9 cellular contexts compared by ENCODE assay signal in genomic region chr18:79962835-79963657, GRCh38. TPM values are rescaled to one million over a fixed set of nuclear protein-coding genes. Genes with fewer than 3 reads are reported as not detected.
DNase-seq lines count a peak whose midpoint lies in the region; ATAC-seq and TF ChIP-seq lines count a peak whose summit lies in the region.
"Had no signal": no experiment of that assay in that cellular context is flagged by ENCODE, and none has a peak within 500 bp of the region (broad histone marks: within the 10 kb centered on the region; RNA-seq: fewer than 3 reads in every experiment).

No MANE protein-coding gene starts in this region.

- CTCF ChIA-PET in activated CD8-positive, alpha-beta T cell treated with anti-CD3 and anti-CD28 coated beads, Interleukin-2, amount 10 ng/mL, durations not matched to agents 7 days and 5 days (lab: Charles Lee), result interaction anchor here (0.9 kb wide), 1 partner anchor 22 kb away, joined by 5 read pairs; no protein-coding TSS in a partner anchor

- H3K27ac ChIP-seq in stomach, result no peak overlapping the region

- peak; percentile 45 for DNase-seq in activated CD8-positive, alpha-beta T cell treated with anti-CD3 and anti-CD28 coated beads, Interleukin-2, amount 10 ng/mL, durations not matched to agents 7 days and 5 days
- DNase-seq in posterior vena cava (ENCODE audit: low spot score) (peak; percentile 53), stomach (no peak), MG63 (no peak), NCI-H524 treated with DMSO at 0.1 percent for 48 hours (lab: John Stamatoyannopoulos, UW) (no peak), NCI-H1930 (lab: John Stamatoyannopoulos, UW) (no peak)

- H3K27ac Mint-ChIP-seq in activated CD8-positive, alpha-beta T cell treated with anti-CD3 and anti-CD28 coated beads, Interleukin-2, amount 10 ng/mL, durations not matched to agents 7 days and 5 days, result peak overlapping the region; percentile 5

- H3K36me3 ChIP-seq in stomach (peaks cover 0 to 10% (median 4%) of the 10 kb centered on the region in 4 donors), MG63 (no peaks in the 10 kb centered on the region)

- no peaks in the 10 kb centered on the region for H3K9me3 Mint-ChIP-seq in activated CD8-positive, alpha-beta T cell treated with anti-CD3 and anti-CD28 coated beads, Interleukin-2, amount 10 ng/mL, durations not matched to agents 7 days and 5 days (ENCODE audit: insufficient read depth)

- TF ChIP-seq EP300 in stomach (IDR thresholded peaks at IDR 0.05), result no peak

- intact Hi-C loops in posterior vena cava (cut with DNase I), result no loop called here
- intact Hi-C loops in stomach (cut with DNase I; ENCODE audit: low total_unique reads), result no loop called here

- peak; percentile 58 for ATAC-seq in GM18517 (IDR thresholded peaks at IDR 0.05; ENCODE audit: unreplicated experiment)
- peak; percentile 74 for ATAC-seq in HG02885 (IDR thresholded peaks at IDR 0.05; ENCODE audit: poor library complexity, unreplicated experiment)
- ATAC-seq in activated CD8-positive, alpha-beta T cell treated with anti-CD3 and anti-CD28 coated beads, Interleukin-2, amount 10 ng/mL, durations not matched to agents 7 days and 5 days, result no peak

- no peak overlapping the region for H3K4me3 ChIP-seq in stomach
- no peak overlapping the region for H3K4me3 ChIP-seq in MG63

- H3K9me3 ChIP-seq in stomach (no peaks in the 10 kb centered on the region), MG63 (no peaks in the 10 kb centered on the region)

- WGBS in stomach, 5 donors, result 80 to 89% (median 85%) methylated on average over 30 of the region's 30 CpGs

- peak overlapping the region; percentile 10 for H3K4me3 Mint-ChIP-seq in activated CD8-positive, alpha-beta T cell treated with anti-CD3 and anti-CD28 coated beads, Interleukin-2, amount 10 ng/mL, durations not matched to agents 7 days and 5 days

- POLR2A ChIA-PET in activated CD8-positive, alpha-beta T cell treated with anti-CD3 and anti-CD28 coated beads, Interleukin-2, amount 10 ng/mL, durations not matched to agents 7 days and 5 days (lab: Charles Lee), result interaction anchor here (1.8 kb wide), 1 partner anchor 11 kb away, joined by 6 read pairs; the partner anchor contains the start of gene SLC66A2

- peaks cover 6% of the 10 kb centered on the region for H3K27me3 Mint-ChIP-seq in activated CD8-positive, alpha-beta T cell treated with anti-CD3 and anti-CD28 coated beads, Interleukin-2, amount 10 ng/mL, durations not matched to agents 7 days and 5 days (ENCODE audit: low read depth)

- H3K36me3 Mint-ChIP-seq in activated CD8-positive, alpha-beta T cell treated with anti-CD3 and anti-CD28 coated beads, Interleukin-2, amount 10 ng/mL, durations not matched to agents 7 days and 5 days (ENCODE audit: low read depth), result peaks cover 5% of the 10 kb centered on the region

- H3K4me1 ChIP-seq in stomach, result peaks cover 13 to 69% (median 26%) of the 10 kb centered on the region in 4 donors

- H3K27me3 ChIP-seq in stomach, result peaks cover 0 to 5% (median 0%) of the 10 kb centered on the region in 3 donors
- no peaks in the 10 kb centered on the region for H3K27me3 ChIP-seq in MG63

- no peak for TF ChIP-seq CTCF in stomach (IDR thresholded peaks at IDR 0.05)

- H3K4me1 Mint-ChIP-seq in activated CD8-positive, alpha-beta T cell treated with anti-CD3 and anti-CD28 coated beads, Interleukin-2, amount 10 ng/mL, durations not matched to agents 7 days and 5 days (ENCODE audit: low read depth), result peaks cover 35% of the 10 kb centered on the region

- TF ChIP-seq POLR2A in stomach (IDR thresholded peaks at IDR 0.05), result no peak

RNA-seq across cellular contexts. Expression of gene HSBP1L1, which starts 1.4 kb away (rescaled TPM):
- total RNA-seq in activated CD8-positive, alpha-beta T cell treated with anti-CD3 and anti-CD28 coated beads, Interleukin-2, amount 10 ng/mL, durations not matched to agents 7 days and 5 days, result 1 to 10 TPM in 1 of 2 experiments, under 1 TPM in 1; 0.50 to 1.5 TPM
- 1 to 10 TPM; 3.9 to 5.9 TPM for total RNA-seq in posterior vena cava
- total RNA-seq in stomach, result 10 to 100 TPM in 4 of 5 donors, 1 to 10 TPM in 1; 4.1 to 42.6 (median 23.8) TPM
- polyA plus RNA-seq in stomach, result 10 to 100 TPM; 51.6 to 62.3 (median 58.7) TPM
- not detected in 2 replicates for total RNA-seq in MG63 (2014; rRNA removed; shearing (Covaris generic); ENCODE audit: low replicate concordance)
- total RNA-seq: HT1080 had no signal

RNA-seq across cellular contexts. Expression of gene SLC66A2, which starts 11.6 kb away (rescaled TPM):
- 10 to 100 TPM; 21.6 to 23.2 TPM for total RNA-seq in activated CD8-positive, alpha-beta T cell treated with anti-CD3 and anti-CD28 coated beads, Interleukin-2, amount 10 ng/mL, durations not matched to agents 7 days and 5 days
- total RNA-seq in posterior vena cava, result 10 to 100 TPM; 32.0 to 36.8 TPM
- total RNA-seq in stomach, result 100 to 1,000 TPM in 1 of 5 donors, 10 to 100 TPM in 4; 18.1 to 148 (median 25.5) TPM
- 10 to 100 TPM; 19.1 to 31.1 (median 20.0) TPM for polyA plus RNA-seq in stomach
- total RNA-seq in MG63 (2014; rRNA removed; shearing (Covaris generic); ENCODE audit: low replicate concordance), result 24.3 and 53.1 TPM in 2 replicates

RNA-seq across cellular contexts. Expression of gene TXNL4A, which starts 25.3 kb away (rescaled TPM):
- 100 to 1,000 TPM; 132 to 136 TPM for total RNA-seq in activated CD8-positive, alpha-beta T cell treated with anti-CD3 and anti-CD28 coated beads, Interleukin-2, amount 10 ng/mL, durations not matched to agents 7 days and 5 days
- 10 to 100 TPM; 65.8 to 79.0 TPM for total RNA-seq in posterior vena cava
- total RNA-seq in stomach, result 100 to 1,000 TPM in 1 of 5 donors, 10 to 100 TPM in 4; 12.9 to 146 (median 16.8) TPM
- polyA plus RNA-seq in stomach, result 100 to 1,000 TPM in 1 of 3 donors, 10 to 100 TPM in 2; 81.7 to 110 (median 97.0) TPM
- 69.3 and 176 TPM in 2 replicates for total RNA-seq in MG63 (2014; rRNA removed; shearing (Covaris generic); ENCODE audit: low replicate concordance)

Comparison
In these comparisons a context has a peak if more than half of its experiments do, and no peak if none do; other contexts are left out.
1. DNase-seq: peak in activated CD8-positive, alpha-beta T cell treated with anti-CD3 and anti-CD28 coated beads, Interleukin-2, amount 10 ng/mL, durations not matched to agents 7 days and 5 days (single experiment) and posterior vena cava (single experiment); none in stomach (single experiment), MG63 (single experiment), NCI-H524 treated with DMSO at 0.1 percent for 48 hours (single experiment) and NCI-H1930 (0 of 2).